12 cellular contexts compared by ENCODE assay signal in genomic region chr17:30173649-30174048, GRCh38. TPM values are rescaled to one million over a fixed set of nuclear protein-coding genes. Genes with fewer than 3 reads are reported as not detected.
DNase-seq lines count a peak whose midpoint lies in the region; ATAC-seq and TF ChIP-seq lines count a peak whose summit lies in the region.
"Had no signal": no experiment of that assay in that cellular context is flagged by ENCODE, and none has a peak within 500 bp of the region (broad histone marks: within the 10 kb centered on the region; RNA-seq: fewer than 3 reads in every experiment).

No MANE protein-coding gene starts in this region.

- H4K20me1 ChIP-seq in smooth muscle cell (ENCODE audit: low read depth) = peaks cover 58% of the 10 kb centered on the region

- no peak for TF ChIP-seq CTCF in prostate gland (IDR thresholded peaks at IDR 0.05)
- TF ChIP-seq CTCF in smooth muscle cell (IDR thresholded peaks at IDR 0.05; ENCODE audit: borderline replicate concordance, insufficient read depth, poor library complexity, severe bottlenecking) = no peak
- TF ChIP-seq CTCF in mucosa of descending colon (IDR thresholded peaks at IDR 0.05) = no peak

- H3K4me3 Mint-ChIP-seq in activated T-cell treated with anti-CD3 and anti-CD28 coated beads, Interleukin-2, amount 50 U/mL, for 4 hours = no peak overlapping the region

- no peaks in the 10 kb centered on the region for H3K27me3 Mint-ChIP-seq in activated T-cell treated with anti-CD3 and anti-CD28 coated beads, Interleukin-2, amount 50 U/mL, for 4 hours (ENCODE audit: low read depth)

- no peak overlapping the region for H3K9ac ChIP-seq in smooth muscle cell (ENCODE audit: low read depth)

- no peaks in the 10 kb centered on the region for H3K27me3 ChIP-seq in prostate gland (replicated peaks; ENCODE audit: insufficient read depth)
- no peaks in the 10 kb centered on the region for H3K27me3 ChIP-seq in smooth muscle cell (ENCODE audit: low read depth)

- H3K4me2 ChIP-seq in smooth muscle cell = no peak overlapping the region

- H2AFZ ChIP-seq in smooth muscle cell (ENCODE audit: low read depth) = no peak overlapping the region

- no peak for DNase-seq in activated T-cell treated with anti-CD3 and anti-CD28 coated beads, Interleukin-2, amount 50 U/mL, for 4 hours
- no peak for DNase-seq in activated T-cell treated with anti-CD3 and anti-CD28 coated beads, Interleukin-2, amount 50 U/mL, for 1 hour
- DNase-seq in renal cortical epithelial cell (ENCODE audit: low read depth) (peak; percentile 70), prostate gland (ENCODE audit: low spot score) (no peak), smooth muscle cell (lab: John Stamatoyannopoulos, UW; ENCODE audit: unreplicated experiment) (no peak), mucosa of descending colon (no peak)
- DNase-seq: effector memory CD4-positive, alpha-beta T cell; NCI-H2081; SW 1271 had no signal

- H3K9me3 ChIP-seq in prostate gland (no peaks in the 10 kb centered on the region), smooth muscle cell (replicated peaks; ENCODE audit: low read depth) (no peaks in the 10 kb centered on the region), mucosa of descending colon (no peaks in the 10 kb centered on the region)

- H3K4me3 ChIP-seq in prostate gland (no peak overlapping the region), smooth muscle cell (no peak overlapping the region), mucosa of descending colon (no peak overlapping the region)

- H3K27ac ChIP-seq in prostate gland (no peak overlapping the region), smooth muscle cell (ENCODE audit: low read depth) (no peak overlapping the region)

- H3F3A ChIP-seq in smooth muscle cell (ENCODE audit: low read depth) = no peaks in the 10 kb centered on the region

- no peaks in the 10 kb centered on the region for H3K9me3 Mint-ChIP-seq in activated T-cell treated with anti-CD3 and anti-CD28 coated beads, Interleukin-2, amount 50 U/mL, for 4 hours
- H3K9me3 Mint-ChIP-seq: activated T-helper 2 cell treated with anti-CD3 and anti-CD28 coated beads, Interferon-gamma antibody, Interleukin-2, Interleukin-4, amounts not matched to agents 10 μg/mL and 5 μg/mL and 100 μg/mL, durations not matched to agents 14 hours and 24 hours and 36 hours had no signal

- H3K4me1 ChIP-seq in prostate gland (replicated peaks) = no peaks in the 10 kb centered on the region
- H3K4me1 ChIP-seq in smooth muscle cell (ENCODE audit: low read depth) = no peaks in the 10 kb centered on the region
- H3K4me1 ChIP-seq in mucosa of descending colon (ENCODE audit: low read depth) = no peaks in the 10 kb centered on the region

- peaks cover 38% of the 10 kb centered on the region for H3K79me2 ChIP-seq in smooth muscle cell (ENCODE audit: low read depth)

- peak; percentile 79 to 94 for ATAC-seq in activated T-cell treated with anti-CD3 and anti-CD28 coated beads, Interleukin-2, amount 50 U/mL, for 4 hours
- ATAC-seq in GM21526 (IDR thresholded peaks at IDR 0.05; ENCODE audit: low FRiP score, unreplicated experiment) (peak; percentile 76), HG03354 (IDR thresholded peaks at IDR 0.05; ENCODE audit: poor library complexity, severe bottlenecking, unreplicated experiment) (peak; percentile 93), mucosa of descending colon (no peak)

- H3K4me1 Mint-ChIP-seq in activated T-cell treated with anti-CD3 and anti-CD28 coated beads, Interleukin-2, amount 50 U/mL, for 4 hours (ENCODE audit: low read depth) = peaks cover 18% of the 10 kb centered on the region

- H3K36me3 ChIP-seq in prostate gland (no peaks in the 10 kb centered on the region), smooth muscle cell (ENCODE audit: low read depth) (peaks cover 12% of the 10 kb centered on the region), mucosa of descending colon (ENCODE audit: low read depth) (no peaks in the 10 kb centered on the region)

- intact Hi-C loops in prostate gland (cut with DNase I) (no loop called here), mucosa of descending colon (cut with DNase I, micrococcal nuclease) (no loop called here)

- WGBS in prostate gland = 70% methylated on average over 2 of the region's 2 CpGs
- whole genome bisulfite sequencing in smooth muscle cell (ENCODE audit: low lambda C conversion rate) = 89% methylated on average over 2 of the region's 2 CpGs

- H3K36me3 Mint-ChIP-seq in activated T-cell treated with anti-CD3 and anti-CD28 coated beads, Interleukin-2, amount 50 U/mL, for 4 hours (ENCODE audit: insufficient read depth) = peaks cover 31% of the 10 kb centered on the region

- TF ChIP-seq POLR2A in prostate gland (IDR thresholded peaks at IDR 0.05) = no peak

RNA-seq across cellular contexts. Expression of gene NSRP1, which starts 57.0 kb away (rescaled TPM):
- 10 to 100 TPM; 33.0 to 40.8 (median 40.2) TPM for total RNA-seq in activated T-cell treated with anti-CD3 and anti-CD28 coated beads, Interleukin-2, amount 50 U/mL, for 4 hours
- total RNA-seq in renal cortical epithelial cell = 1.7 and 12.0 TPM in 2 replicates
- 10 to 100 TPM; 21.1 TPM for total RNA-seq in prostate gland
- 4.9 and 8.6 TPM in 2 replicates for total RNA-seq in smooth muscle cell
- polyA plus RNA-seq in smooth muscle cell = 31.4 and 36.6 TPM in 2 replicates
- 10 to 100 TPM; 24.5 to 41.7 (median 24.7) TPM for total RNA-seq in mucosa of descending colon
